In the genomic region with DNA sequence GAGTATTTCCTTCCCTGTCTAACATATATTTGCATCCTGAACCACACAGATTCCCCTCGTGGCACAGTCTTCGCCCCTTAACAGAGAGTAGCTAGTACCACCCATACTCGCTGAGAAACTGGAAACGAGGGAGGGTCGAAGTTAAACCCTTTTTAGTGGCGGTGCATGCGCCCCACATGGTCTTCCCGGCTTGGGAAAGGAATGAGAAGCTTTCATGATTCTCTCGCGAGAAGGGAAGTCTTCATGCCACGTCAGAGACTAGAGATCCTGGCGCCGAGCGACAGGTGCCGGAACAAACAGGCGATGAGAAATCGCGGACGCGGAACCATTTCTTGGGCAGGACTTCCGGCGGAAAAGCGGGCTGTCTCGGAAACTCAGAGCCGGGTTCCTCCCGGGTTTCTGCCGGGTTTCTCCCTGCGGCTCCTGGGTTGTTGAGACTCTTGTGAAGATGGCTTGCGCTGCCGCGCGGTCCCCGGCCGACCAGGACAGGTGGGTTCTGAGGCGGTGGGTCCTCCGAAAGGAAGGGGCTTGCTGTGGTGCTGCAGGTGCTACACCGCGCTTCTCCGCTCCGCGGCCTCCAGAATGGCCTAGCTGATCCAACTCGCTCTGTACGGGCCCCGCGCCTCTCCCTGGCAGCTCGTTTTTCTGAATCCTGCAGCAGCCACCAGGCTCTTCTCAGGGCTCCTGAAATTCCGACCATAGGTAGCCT, we compare ENCODE assay signal across 1 cellular context.
TF ChIP-seq lines count a peak whose summit lies in the region.

A gene (plus strand): TSS at position 359 of the 709 bp plus-strand sequence. CDS start 90 bp downstream, at position 449.

TF ChIP-seq in WTC11, 78 proteins besides CTCF, POLR2A, EP300 and RAD21 (continued from another document):
- TF ChIP-seq, protein P1, sequence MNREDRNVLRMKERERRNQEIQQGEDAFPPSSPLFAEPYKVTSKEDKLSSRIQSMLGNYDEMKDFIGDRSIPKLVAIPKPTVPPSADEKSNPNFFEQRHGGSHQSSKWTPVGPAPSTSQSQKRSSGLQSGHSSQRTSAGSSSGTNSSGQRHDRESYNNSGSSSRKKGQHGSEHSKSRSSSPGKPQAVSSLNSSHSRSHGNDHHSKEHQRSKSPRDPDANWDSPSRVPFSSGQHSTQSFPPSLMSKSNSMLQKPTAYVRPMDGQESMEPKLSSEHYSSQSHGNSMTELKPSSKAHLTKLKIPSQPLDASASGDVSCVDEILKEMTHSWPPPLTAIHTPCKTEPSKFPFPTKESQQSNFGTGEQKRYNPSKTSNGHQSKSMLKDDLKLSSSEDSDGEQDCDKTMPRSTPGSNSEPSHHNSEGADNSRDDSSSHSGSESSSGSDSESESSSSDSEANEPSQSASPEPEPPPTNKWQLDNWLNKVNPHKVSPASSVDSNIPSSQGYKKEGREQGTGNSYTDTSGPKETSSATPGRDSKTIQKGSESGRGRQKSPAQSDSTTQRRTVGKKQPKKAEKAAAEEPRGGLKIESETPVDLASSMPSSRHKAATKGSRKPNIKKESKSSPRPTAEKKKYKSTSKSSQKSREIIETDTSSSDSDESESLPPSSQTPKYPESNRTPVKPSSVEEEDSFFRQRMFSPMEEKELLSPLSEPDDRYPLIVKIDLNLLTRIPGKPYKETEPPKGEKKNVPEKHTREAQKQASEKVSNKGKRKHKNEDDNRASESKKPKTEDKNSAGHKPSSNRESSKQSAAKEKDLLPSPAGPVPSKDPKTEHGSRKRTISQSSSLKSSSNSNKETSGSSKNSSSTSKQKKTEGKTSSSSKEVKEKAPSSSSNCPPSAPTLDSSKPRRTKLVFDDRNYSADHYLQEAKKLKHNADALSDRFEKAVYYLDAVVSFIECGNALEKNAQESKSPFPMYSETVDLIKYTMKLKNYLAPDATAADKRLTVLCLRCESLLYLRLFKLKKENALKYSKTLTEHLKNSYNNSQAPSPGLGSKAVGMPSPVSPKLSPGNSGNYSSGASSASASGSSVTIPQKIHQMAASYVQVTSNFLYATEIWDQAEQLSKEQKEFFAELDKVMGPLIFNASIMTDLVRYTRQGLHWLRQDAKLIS (CRISPR knock-in tag; IDR thresholded peaks at IDR 0.05; ENCODE audit: borderline replicate concordance) = peak; percentile 90; the same call in 1 of the 2 replicates
- TF ChIP-seq NR1H2 (CRISPR knock-in tag; IDR thresholded peaks at IDR 0.05) (0 out of 2 replicates have a peak, but pooled peaks have one; percentile 64), ZNF317 (CRISPR knock-in tag; IDR thresholded peaks at IDR 0.05; ENCODE audit: borderline replicate concordance, low read depth) (0 out of 2 replicates have a peak, but pooled peaks have one; percentile 6), TP53 (CRISPR knock-in tag; IDR thresholded peaks at IDR 0.05) (peak; percentile 92), RELA (CRISPR knock-in tag; IDR thresholded peaks at IDR 0.05; ENCODE audit: borderline replicate concordance) (0 out of 2 replicates have a peak, but pooled peaks have one; percentile 44), TEAD1 (CRISPR knock-in tag; IDR thresholded peaks at IDR 0.05) (peak; percentile 97), CBFB (CRISPR knock-in tag; IDR thresholded peaks at IDR 0.05; ENCODE audit: low read depth) (no peak)
- TF ChIP-seq, protein P2, sequence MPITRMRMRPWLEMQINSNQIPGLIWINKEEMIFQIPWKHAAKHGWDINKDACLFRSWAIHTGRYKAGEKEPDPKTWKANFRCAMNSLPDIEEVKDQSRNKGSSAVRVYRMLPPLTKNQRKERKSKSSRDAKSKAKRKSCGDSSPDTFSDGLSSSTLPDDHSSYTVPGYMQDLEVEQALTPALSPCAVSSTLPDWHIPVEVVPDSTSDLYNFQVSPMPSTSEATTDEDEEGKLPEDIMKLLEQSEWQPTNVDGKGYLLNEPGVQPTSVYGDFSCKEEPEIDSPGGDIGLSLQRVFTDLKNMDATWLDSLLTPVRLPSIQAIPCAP (CRISPR knock-in tag; IDR thresholded peaks at IDR 0.05) = peak; percentile 92
- TF ChIP-seq, protein P3, sequence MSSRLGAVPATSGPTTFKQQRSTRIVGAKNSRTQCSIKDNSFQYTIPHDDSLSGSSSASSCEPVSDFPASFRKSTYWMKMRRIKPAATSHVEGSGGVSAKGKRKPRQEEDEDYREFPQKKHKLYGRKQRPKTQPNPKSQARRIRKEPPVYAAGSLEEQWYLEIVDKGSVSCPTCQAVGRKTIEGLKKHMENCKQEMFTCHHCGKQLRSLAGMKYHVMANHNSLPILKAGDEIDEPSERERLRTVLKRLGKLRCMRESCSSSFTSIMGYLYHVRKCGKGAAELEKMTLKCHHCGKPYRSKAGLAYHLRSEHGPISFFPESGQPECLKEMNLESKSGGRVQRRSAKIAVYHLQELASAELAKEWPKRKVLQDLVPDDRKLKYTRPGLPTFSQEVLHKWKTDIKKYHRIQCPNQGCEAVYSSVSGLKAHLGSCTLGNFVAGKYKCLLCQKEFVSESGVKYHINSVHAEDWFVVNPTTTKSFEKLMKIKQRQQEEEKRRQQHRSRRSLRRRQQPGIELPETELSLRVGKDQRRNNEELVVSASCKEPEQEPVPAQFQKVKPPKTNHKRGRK (CRISPR knock-in tag; IDR thresholded peaks at IDR 0.05; ENCODE audit: borderline replicate concordance) = no peak
- TF ChIP-seq, protein P4, sequence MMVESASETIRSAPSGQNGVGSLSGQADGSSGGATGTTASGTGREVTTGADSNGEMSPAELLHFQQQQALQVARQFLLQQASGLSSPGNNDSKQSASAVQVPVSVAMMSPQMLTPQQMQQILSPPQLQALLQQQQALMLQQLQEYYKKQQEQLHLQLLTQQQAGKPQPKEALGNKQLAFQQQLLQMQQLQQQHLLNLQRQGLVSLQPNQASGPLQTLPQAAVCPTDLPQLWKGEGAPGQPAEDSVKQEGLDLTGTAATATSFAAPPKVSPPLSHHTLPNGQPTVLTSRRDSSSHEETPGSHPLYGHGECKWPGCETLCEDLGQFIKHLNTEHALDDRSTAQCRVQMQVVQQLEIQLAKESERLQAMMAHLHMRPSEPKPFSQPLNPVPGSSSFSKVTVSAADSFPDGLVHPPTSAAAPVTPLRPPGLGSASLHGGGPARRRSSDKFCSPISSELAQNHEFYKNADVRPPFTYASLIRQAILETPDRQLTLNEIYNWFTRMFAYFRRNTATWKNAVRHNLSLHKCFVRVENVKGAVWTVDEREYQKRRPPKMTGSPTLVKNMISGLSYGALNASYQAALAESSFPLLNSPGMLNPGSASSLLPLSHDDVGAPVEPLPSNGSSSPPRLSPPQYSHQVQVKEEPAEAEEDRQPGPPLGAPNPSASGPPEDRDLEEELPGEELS (CRISPR knock-in tag; IDR thresholded peaks at IDR 0.05) = peak; percentile 52; the same call in 1 of the 2 replicates
- TF ChIP-seq, protein P5, sequence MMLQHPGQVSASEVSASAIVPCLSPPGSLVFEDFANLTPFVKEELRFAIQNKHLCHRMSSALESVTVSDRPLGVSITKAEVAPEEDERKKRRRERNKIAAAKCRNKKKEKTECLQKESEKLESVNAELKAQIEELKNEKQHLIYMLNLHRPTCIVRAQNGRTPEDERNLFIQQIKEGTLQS (CRISPR knock-in tag; conservative IDR thresholded peaks at IDR 0.05) = peak; percentile 88
- TF ChIP-seq, protein P6, sequence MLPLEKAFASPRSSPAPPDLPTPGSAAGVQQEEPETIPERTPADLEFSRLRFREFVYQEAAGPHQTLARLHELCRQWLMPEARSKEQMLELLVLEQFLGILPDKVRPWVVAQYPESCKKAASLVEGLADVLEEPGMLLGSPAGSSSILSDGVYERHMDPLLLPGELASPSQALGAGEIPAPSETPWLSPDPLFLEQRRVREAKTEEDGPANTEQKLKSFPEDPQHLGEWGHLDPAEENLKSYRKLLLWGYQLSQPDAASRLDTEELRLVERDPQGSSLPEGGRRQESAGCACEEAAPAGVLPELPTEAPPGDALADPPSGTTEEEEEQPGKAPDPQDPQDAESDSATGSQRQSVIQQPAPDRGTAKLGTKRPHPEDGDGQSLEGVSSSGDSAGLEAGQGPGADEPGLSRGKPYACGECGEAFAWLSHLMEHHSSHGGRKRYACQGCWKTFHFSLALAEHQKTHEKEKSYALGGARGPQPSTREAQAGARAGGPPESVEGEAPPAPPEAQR (CRISPR knock-in tag; IDR thresholded peaks at IDR 0.05) = no peak
- TF ChIP-seq, protein P7, sequence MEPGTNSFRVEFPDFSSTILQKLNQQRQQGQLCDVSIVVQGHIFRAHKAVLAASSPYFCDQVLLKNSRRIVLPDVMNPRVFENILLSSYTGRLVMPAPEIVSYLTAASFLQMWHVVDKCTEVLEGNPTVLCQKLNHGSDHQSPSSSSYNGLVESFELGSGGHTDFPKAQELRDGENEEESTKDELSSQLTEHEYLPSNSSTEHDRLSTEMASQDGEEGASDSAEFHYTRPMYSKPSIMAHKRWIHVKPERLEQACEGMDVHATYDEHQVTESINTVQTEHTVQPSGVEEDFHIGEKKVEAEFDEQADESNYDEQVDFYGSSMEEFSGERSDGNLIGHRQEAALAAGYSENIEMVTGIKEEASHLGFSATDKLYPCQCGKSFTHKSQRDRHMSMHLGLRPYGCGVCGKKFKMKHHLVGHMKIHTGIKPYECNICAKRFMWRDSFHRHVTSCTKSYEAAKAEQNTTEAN (CRISPR knock-in tag; IDR thresholded peaks at IDR 0.05) = peak; percentile 66; the same call in 1 of the 2 replicates
- TF ChIP-seq, protein P8, sequence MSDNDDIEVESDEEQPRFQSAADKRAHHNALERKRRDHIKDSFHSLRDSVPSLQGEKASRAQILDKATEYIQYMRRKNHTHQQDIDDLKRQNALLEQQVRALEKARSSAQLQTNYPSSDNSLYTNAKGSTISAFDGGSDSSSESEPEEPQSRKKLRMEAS (CRISPR knock-in tag; IDR thresholded peaks at IDR 0.05) = peak; percentile 99
- TF ChIP-seq, protein P9, sequence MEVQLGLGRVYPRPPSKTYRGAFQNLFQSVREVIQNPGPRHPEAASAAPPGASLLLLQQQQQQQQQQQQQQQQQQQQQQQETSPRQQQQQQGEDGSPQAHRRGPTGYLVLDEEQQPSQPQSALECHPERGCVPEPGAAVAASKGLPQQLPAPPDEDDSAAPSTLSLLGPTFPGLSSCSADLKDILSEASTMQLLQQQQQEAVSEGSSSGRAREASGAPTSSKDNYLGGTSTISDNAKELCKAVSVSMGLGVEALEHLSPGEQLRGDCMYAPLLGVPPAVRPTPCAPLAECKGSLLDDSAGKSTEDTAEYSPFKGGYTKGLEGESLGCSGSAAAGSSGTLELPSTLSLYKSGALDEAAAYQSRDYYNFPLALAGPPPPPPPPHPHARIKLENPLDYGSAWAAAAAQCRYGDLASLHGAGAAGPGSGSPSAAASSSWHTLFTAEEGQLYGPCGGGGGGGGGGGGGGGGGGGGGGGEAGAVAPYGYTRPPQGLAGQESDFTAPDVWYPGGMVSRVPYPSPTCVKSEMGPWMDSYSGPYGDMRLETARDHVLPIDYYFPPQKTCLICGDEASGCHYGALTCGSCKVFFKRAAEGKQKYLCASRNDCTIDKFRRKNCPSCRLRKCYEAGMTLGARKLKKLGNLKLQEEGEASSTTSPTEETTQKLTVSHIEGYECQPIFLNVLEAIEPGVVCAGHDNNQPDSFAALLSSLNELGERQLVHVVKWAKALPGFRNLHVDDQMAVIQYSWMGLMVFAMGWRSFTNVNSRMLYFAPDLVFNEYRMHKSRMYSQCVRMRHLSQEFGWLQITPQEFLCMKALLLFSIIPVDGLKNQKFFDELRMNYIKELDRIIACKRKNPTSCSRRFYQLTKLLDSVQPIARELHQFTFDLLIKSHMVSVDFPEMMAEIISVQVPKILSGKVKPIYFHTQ (CRISPR knock-in tag; IDR thresholded peaks at IDR 0.05) = no peak
- TF ChIP-seq, protein P10, sequence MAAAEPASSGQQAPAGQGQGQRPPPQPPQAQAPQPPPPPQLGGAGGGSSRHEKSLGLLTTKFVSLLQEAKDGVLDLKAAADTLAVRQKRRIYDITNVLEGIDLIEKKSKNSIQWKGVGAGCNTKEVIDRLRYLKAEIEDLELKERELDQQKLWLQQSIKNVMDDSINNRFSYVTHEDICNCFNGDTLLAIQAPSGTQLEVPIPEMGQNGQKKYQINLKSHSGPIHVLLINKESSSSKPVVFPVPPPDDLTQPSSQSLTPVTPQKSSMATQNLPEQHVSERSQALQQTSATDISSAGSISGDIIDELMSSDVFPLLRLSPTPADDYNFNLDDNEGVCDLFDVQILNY (CRISPR knock-in tag; IDR thresholded peaks at IDR 0.05) = no peak
